In genomic region chr7:123692471-123692877, GRCh38 we compare ENCODE assay signal across 1 cellular context.
TF ChIP-seq lines count a peak whose summit lies in the region.

No MANE protein-coding gene starts in this region.

TF ChIP-seq in HEK293, 187 proteins besides CTCF, POLR2A, EP300 and RAD21 (continued from another document):
- TF ChIP-seq ZNF518A (tag by site-specific recombination; conservative IDR thresholded peaks at IDR 0.05; ENCODE audit: low read depth) (no peak), ZFHX2 (tag by site-specific recombination; conservative IDR thresholded peaks at IDR 0.05) (peak; percentile 96), EGR2 (tag by site-specific recombination; IDR thresholded peaks at IDR 0.05; ENCODE audit: low read depth) (peak; percentile 95), ZNF202 (tag by site-specific recombination; IDR thresholded peaks at IDR 0.05; ENCODE audit: borderline replicate concordance) (peak; percentile 82; the same call in 1 of the 2 replicates)
